In genomic region chr11:78074756-78075155, GRCh38 we compare ENCODE assay signal across 17 cellular contexts. TPM values are rescaled to one million over a fixed set of nuclear protein-coding genes. Genes with fewer than 3 reads are reported as not detected.
A peak's percentile ranks its signal among the peaks of the same experiment; 100 is the strongest.
DNase-seq lines count a peak whose midpoint lies in the region; ATAC-seq and TF ChIP-seq lines count a peak whose summit lies in the region.
"Had no signal": no experiment of that assay in that cellular context is flagged by ENCODE, and none has a peak within 500 bp of the region (broad histone marks: within the 10 kb centered on the region; RNA-seq: fewer than 3 reads in every experiment).

No MANE protein-coding gene starts in this region.

- no peaks in the 10 kb centered on the region for H3K9me3 ChIP-seq in HEK293 (ENCODE audit: control insufficient read depth, insufficient read depth, low read depth, low read length)

- H3K27ac Mint-ChIP-seq in activated CD4-positive, alpha-beta T cell treated with anti-CD3 and anti-CD28 coated beads, Interleukin-2, amount 10 ng/mL, durations not matched to agents 7 days and 5 days, result peak overlapping the region; percentile 17
- no peak overlapping the region for H3K27ac Mint-ChIP-seq in neural crest cell (ENCODE audit: unreplicated experiment)
- H3K27ac Mint-ChIP-seq: stimulated activated naive CD8-positive, alpha-beta T cell treated with anti-CD3 and anti-CD28 coated beads, Interleukin-15, Interleukin-2, amounts not matched to agents 100 ng/mL and 50 ng/mL, for 24 hours; T-cell had no signal

- ATAC-seq in HG03378 (IDR thresholded peaks at IDR 0.05; ENCODE audit: unreplicated experiment), result no peak
- ATAC-seq: GM12878, T-cell had no signal

- POLR2A ChIA-PET in activated CD4-positive, alpha-beta T cell treated with anti-CD3 and anti-CD28 coated beads, Interleukin-2, amount 10 ng/mL, durations not matched to agents 7 days and 5 days (lab: Charles Lee), result no interaction called here
- POLR2A ChIA-PET in HEK293 (lab: Yijun Ruan, JAX), result no interaction called here

- peaks cover 36% of the 10 kb centered on the region for H3K4me1 Mint-ChIP-seq in activated CD4-positive, alpha-beta T cell treated with anti-CD3 and anti-CD28 coated beads, Interleukin-2, amount 10 ng/mL, durations not matched to agents 7 days and 5 days
- peaks cover 33% of the 10 kb centered on the region for H3K4me1 Mint-ChIP-seq in neural crest cell

- peaks cover 52% of the 10 kb centered on the region for H3K36me3 Mint-ChIP-seq in activated CD4-positive, alpha-beta T cell treated with anti-CD3 and anti-CD28 coated beads, Interleukin-2, amount 10 ng/mL, durations not matched to agents 7 days and 5 days (ENCODE audit: low read depth)
- H3K36me3 Mint-ChIP-seq in neural crest cell (ENCODE audit: low read depth), result peaks cover 12% of the 10 kb centered on the region

- no peaks in the 10 kb centered on the region for H3K9me3 Mint-ChIP-seq in activated CD4-positive, alpha-beta T cell treated with anti-CD3 and anti-CD28 coated beads, Interleukin-2, amount 10 ng/mL, durations not matched to agents 7 days and 5 days
- H3K9me3 Mint-ChIP-seq in neural crest cell, result no peaks in the 10 kb centered on the region
- H3K9me3 Mint-ChIP-seq: stimulated activated naive CD8-positive, alpha-beta T cell treated with anti-CD3 and anti-CD28 coated beads, Interleukin-15, Interleukin-2, amounts not matched to agents 100 ng/mL and 50 ng/mL, for 24 hours; T-cell had no signal

- TF ChIP-seq CTCF in HEK293 (tag by site-specific recombination; IDR thresholded peaks at IDR 0.05) (no peak), neural crest cell (conservative IDR thresholded peaks at IDR 0.05) (no peak)

- CTCF ChIA-PET in activated CD4-positive, alpha-beta T cell treated with anti-CD3 and anti-CD28 coated beads, Interleukin-2, amount 10 ng/mL, durations not matched to agents 7 days and 5 days (lab: Charles Lee), result interaction anchor here (0.9 kb wide), 1 partner anchor 28 kb away, joined by 3 read pairs; no protein-coding TSS in a partner anchor
- CTCF ChIA-PET in HEK293 (lab: Yijun Ruan, JAX), result no interaction called here

- peaks cover 8 to 55% of the 10 kb centered on the region in 2 experiments for H3K36me3 ChIP-seq in HEK293 (ENCODE audit: control insufficient read depth in 2 of 2, insufficient read depth in 1 of 2, low read length in 2 of 2)

- H3K4me3 ChIP-seq in HEK293 (ENCODE audit: low read depth, low read length), result no peak overlapping the region

- DNase-seq in activated CD4-positive, alpha-beta T cell treated with anti-CD3 and anti-CD28 coated beads, Interleukin-2, amount 10 ng/mL, durations not matched to agents 7 days and 5 days, result no peak
- no peak for DNase-seq in activated CD4-positive, alpha-beta T cell treated with anti-CD3 and anti-CD28 coated beads, Interleukin-2, amount 50 U/mL, for 1 hour
- peak; percentile 59 for DNase-seq in RPMI7951 (ENCODE audit: low read depth)
- DNase-seq in neural crest cell (ENCODE audit: low read depth, low spot score), result no peak
- DNase-seq in OCI-M2 (lab: John Stamatoyannopoulos, UW; ENCODE audit: unreplicated experiment), result no peak
- DNase-seq in foreskin melanocyte, result no peak
- DNase-seq: activated CD8-positive, alpha-beta memory T cell treated with anti-CD3 and anti-CD28 coated beads for 24 hours; anterior cingulate cortex; GDM1; NCI-H2081 treated with DMSO at 0.1 percent for 48 hours; retina; T-cell had no signal

- H3K27me3 Mint-ChIP-seq in activated CD4-positive, alpha-beta T cell treated with anti-CD3 and anti-CD28 coated beads, Interleukin-2, amount 10 ng/mL, durations not matched to agents 7 days and 5 days, result no peaks in the 10 kb centered on the region
- no peaks in the 10 kb centered on the region for H3K27me3 Mint-ChIP-seq in neural crest cell (ENCODE audit: low read depth)
- H3K27me3 Mint-ChIP-seq: stimulated activated naive CD8-positive, alpha-beta T cell treated with anti-CD3 and anti-CD28 coated beads, Interleukin-15, Interleukin-2, amounts not matched to agents 100 ng/mL and 50 ng/mL, for 24 hours; T-cell had no signal

- no peak overlapping the region for H3K27ac ChIP-seq in HEK293 (ENCODE audit: extremely low read depth, low read depth, low read length)
- H3K27ac ChIP-seq: VCaP had no signal

- H3K4me3 Mint-ChIP-seq in activated CD4-positive, alpha-beta T cell treated with anti-CD3 and anti-CD28 coated beads, Interleukin-2, amount 10 ng/mL, durations not matched to agents 7 days and 5 days, result no peak overlapping the region
- peak overlapping the region; percentile 0 for H3K4me3 Mint-ChIP-seq in neural crest cell
- H3K4me3 Mint-ChIP-seq: stimulated activated naive CD8-positive, alpha-beta T cell treated with anti-CD3 and anti-CD28 coated beads, Interleukin-15, Interleukin-2, amounts not matched to agents 100 ng/mL and 50 ng/mL, for 24 hours; T-cell had no signal

- H3K4me1 ChIP-seq in HEK293 (ENCODE audit: control insufficient read depth, insufficient read depth, low read length), result peaks cover 3% of the 10 kb centered on the region; the same call in 1 of the 2 replicates

TF ChIP-seq in HEK293, 187 proteins besides CTCF, POLR2A, EP300 and RAD21 (continues in another document):
- no peak for TF ChIP-seq RBAK (tag by site-specific recombination; IDR thresholded peaks at IDR 0.05)
- peak; percentile 83 for TF ChIP-seq ATF2 (tag by site-specific recombination; IDR thresholded peaks at IDR 0.05; ENCODE audit: low read depth)
- TF ChIP-seq ZFP3 (tag by site-specific recombination; IDR thresholded peaks at IDR 0.05; ENCODE audit: low read depth), result no peak
- TF ChIP-seq ZNF292 (tag by site-specific recombination; IDR thresholded peaks at IDR 0.05; ENCODE audit: borderline replicate concordance, low read depth), result no peak
- TF ChIP-seq ZSCAN16 (tag by site-specific recombination; IDR thresholded peaks at IDR 0.05), result no peak
- no peak for TF ChIP-seq ZNF19 (tag by site-specific recombination; IDR thresholded peaks at IDR 0.05; ENCODE audit: low read depth)
- no peak for TF ChIP-seq ZNF677 (tag by site-specific recombination; IDR thresholded peaks at IDR 0.05)
- TF ChIP-seq ZBTB26 (tag by site-specific recombination; optimal IDR thresholded peaks at IDR 0.05), result no peak
- TF ChIP-seq ZNF513 (tag by site-specific recombination; IDR thresholded peaks at IDR 0.05), result no peak
- no peak for TF ChIP-seq ZNF585B (tag by site-specific recombination; IDR thresholded peaks at IDR 0.05)
- TF ChIP-seq KLF16 (tag by site-specific recombination; IDR thresholded peaks at IDR 0.05), result no peak
- TF ChIP-seq SETDB1 (IDR thresholded peaks at IDR 0.05; ENCODE audit: insufficient read length, low read length), result no peak
- TF ChIP-seq ZSCAN4 (tag by site-specific recombination; IDR thresholded peaks at IDR 0.05), result no peak

RNA-seq across cellular contexts. Expression of gene NDUFC2, which starts 4.9 kb away (rescaled TPM):
- 100 to 1,000 TPM; 182 to 220 TPM for total RNA-seq in activated CD4-positive, alpha-beta T cell treated with anti-CD3 and anti-CD28 coated beads, Interleukin-2, amount 10 ng/mL, durations not matched to agents 7 days and 5 days
- 320 and 392 TPM in 2 replicates for total RNA-seq in RPMI7951 (2014; rRNA removed; shearing (Covaris generic))
- total RNA-seq in neural crest cell, result 236 and 251 TPM in 2 replicates

RNA-seq across cellular contexts. Expression of gene THRSP, which starts 11.1 kb away (rescaled TPM):
- not detected for total RNA-seq in activated CD4-positive, alpha-beta T cell treated with anti-CD3 and anti-CD28 coated beads, Interleukin-2, amount 10 ng/mL, durations not matched to agents 7 days and 5 days
- not detected in 2 replicates for total RNA-seq in RPMI7951 (2014; rRNA removed; shearing (Covaris generic))
- total RNA-seq in neural crest cell, result not detected in 2 replicates
- total RNA-seq: GM12878, T-cell had no signal

RNA-seq across cellular contexts. Expression of gene KCTD14, which starts 51.7 kb away (rescaled TPM):
- total RNA-seq in activated CD4-positive, alpha-beta T cell treated with anti-CD3 and anti-CD28 coated beads, Interleukin-2, amount 10 ng/mL, durations not matched to agents 7 days and 5 days, result under 1 TPM; 0.19 to 0.25 TPM
- 7.1 TPM in 2 replicates for total RNA-seq in RPMI7951 (2014; rRNA removed; shearing (Covaris generic))
- total RNA-seq in neural crest cell, result 1.4 and 1.6 TPM in 2 replicates
